Comparison of ENCODE assay signal across 18 cellular contexts in the genomic region with DNA sequence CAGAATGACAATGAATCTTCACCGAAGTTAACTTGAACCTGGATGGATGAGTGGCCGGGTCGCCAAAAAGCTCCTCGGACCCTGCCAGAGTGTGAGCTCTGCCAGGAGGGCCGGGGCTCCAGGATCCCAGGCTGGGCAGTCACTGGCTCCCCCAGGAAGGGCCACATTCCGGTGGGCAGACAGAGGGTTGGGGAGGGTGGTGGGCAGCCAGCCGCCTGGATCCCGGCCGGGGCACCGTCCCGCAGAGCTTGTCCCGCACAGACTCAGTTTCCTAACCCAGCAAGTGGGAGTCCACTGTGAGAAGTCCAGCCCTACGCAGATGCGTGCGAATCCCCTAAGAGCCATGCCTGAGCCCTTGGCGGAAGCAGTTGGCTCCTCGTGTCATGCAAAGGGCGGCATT. TPM values are rescaled to one million over a fixed set of nuclear protein-coding genes. Genes with fewer than 3 reads are reported as not detected.
DNase-seq lines count a peak whose midpoint lies in the region; ATAC-seq, FAIRE-seq and TF ChIP-seq lines count a peak whose summit lies in the region.
"Had no signal": no experiment of that assay in that cellular context is flagged by ENCODE, and none has a peak within 500 bp of the region (broad histone marks: within the 10 kb centered on the region; RNA-seq: fewer than 3 reads in every experiment).

No MANE protein-coding gene starts in this region.

- H2BK5ac ChIP-seq in IMR-90 (ENCODE audit: low read depth, low read length, poor library complexity, severe bottlenecking) (no peak overlapping the region), H1 (ENCODE audit: low read depth, low read length) (no peak overlapping the region), neuronal stem cell (ENCODE audit: low read length) (peak overlapping the region; percentile 94)

- H2BK120ac ChIP-seq in IMR-90 (ENCODE audit: low read depth, low read length) (no peak overlapping the region), H1 (replicated peaks; ENCODE audit: low read depth, low read length) (no peak overlapping the region), neuronal stem cell (ENCODE audit: low read depth, low read length) (no peak overlapping the region)

- no peak overlapping the region for H3K4me3 Mint-ChIP-seq in mesothelial cell of epicardium
- H3K4me3 Mint-ChIP-seq: CD14-positive monocyte; CD8-positive, alpha-beta T cell; HFFc6 had no signal

- peaks cover 3% of the 10 kb centered on the region; the same call in 1 of the 2 replicates for H3K9me1 ChIP-seq in IMR-90 (ENCODE audit: insufficient read depth, low read length)

- H3K23me2 ChIP-seq in H1 (ENCODE audit: low read depth, low read length): no peaks in the 10 kb centered on the region

- H4K91ac ChIP-seq in IMR-90 (ENCODE audit: insufficient read depth, low read depth, low read length) (no peak overlapping the region), H1 (replicated peaks; ENCODE audit: insufficient read length, low read length) (no peak overlapping the region), neuronal stem cell (ENCODE audit: low read depth, low read length, poor library complexity) (peak overlapping the region; percentile 30)

- no peak overlapping the region for H3K23ac ChIP-seq in IMR-90 (ENCODE audit: low read depth, low read length)
- H3K23ac ChIP-seq in H1 (ENCODE audit: insufficient read length): no peak overlapping the region
- peak overlapping the region; percentile 73 for H3K23ac ChIP-seq in neuronal stem cell (ENCODE audit: low read depth, low read length, poor library complexity)

- H3K36me3 ChIP-seq in IMR-90 (ENCODE audit: control insufficient read depth, insufficient read depth, low read length) (no peaks in the 10 kb centered on the region), H1 (ENCODE audit: control insufficient read depth in 2 of 4, insufficient read depth in 4 of 4, low read length in 3 of 4) (no peaks in the 10 kb centered on the region), neuronal stem cell (replicated peaks in 1 of 2; ENCODE audit: control insufficient read depth in 2 of 2, insufficient read depth in 2 of 2, low read length in 2 of 2) (no peaks in the 10 kb centered on the region), tibial artery (no peaks in the 10 kb centered on the region)

- no peak for ATAC-seq in IMR-90 (ENCODE audit: low read depth)
- ATAC-seq: CD8-positive, alpha-beta T cell had no signal

- H3K27me3 ChIP-seq in IMR-90 (ENCODE audit: control insufficient read depth, insufficient read depth, low read length): no peaks in the 10 kb centered on the region
- peaks cover 0 to 2% (median 0%) of the 10 kb centered on the region in 4 experiments; a peak in 3 of 7 replicates for H3K27me3 ChIP-seq in H1 (replicated peaks in 1 of 4; ENCODE audit: control insufficient read depth in 3 of 4, extremely low read depth in 1 of 4, insufficient read depth in 3 of 4, low read length in 3 of 4)
- no peaks in the 10 kb centered on the region for H3K27me3 ChIP-seq in neuronal stem cell (ENCODE audit: control insufficient read depth in 3 of 3, insufficient read depth in 3 of 3, low read depth in 1 of 3, low read length in 3 of 3)
- no peaks in the 10 kb centered on the region for H3K27me3 ChIP-seq in tibial artery

- peaks cover 43% of the 10 kb centered on the region for H3K4me1 Mint-ChIP-seq in mesothelial cell of epicardium

- no peak for TF ChIP-seq EP300 in H1 (IDR thresholded peaks at IDR 0.05; ENCODE audit: borderline replicate concordance in 1 of 2, low read depth in 2 of 2, low read length in 2 of 2)

- no peak for FAIRE-seq in H1 (lab: Jason Lieb, UNC)
- FAIRE-seq: A549, GM19239, HepG2, HTR-8/SVneo had no signal

- TF ChIP-seq CTCF in IMR-90 (conservative IDR thresholded peaks at IDR 0.05; ENCODE audit: low read depth, low read length): no peak
- no peak for TF ChIP-seq CTCF in H1 (IDR thresholded peaks at IDR 0.05; ENCODE audit: control extremely low read depth in 1 of 3, insufficient read depth in 1 of 3, low read depth in 1 of 3, low read length in 3 of 3)
- TF ChIP-seq CTCF in tibial artery (IDR thresholded peaks at IDR 0.05): no peak
- no peak for TF ChIP-seq CTCF in mesothelial cell of epicardium (IDR thresholded peaks at IDR 0.05; ENCODE audit: unreplicated experiment)

- no peak overlapping the region for H4K8ac ChIP-seq in IMR-90 (ENCODE audit: low read depth in 2 of 2, low read length in 2 of 2)
- no peak overlapping the region for H4K8ac ChIP-seq in H1 (ENCODE audit: extremely low read depth, insufficient read depth, low read length)
- H4K8ac ChIP-seq in neuronal stem cell (ENCODE audit: low read depth, low read length): peak overlapping the region; percentile 17

- DNase-seq in IMR-90 (no peak), H1 (ENCODE audit: low read depth in 1 of 2, low spot score in 2 of 2) (no peak), neuronal stem cell (ENCODE audit: low spot score) (no peak), tibial artery (no peak), mesothelial cell of epicardium (ENCODE audit: low spot score in 2 of 2, unreplicated experiment in 2 of 2) (no peak), NCI-H510A treated with DMSO at 0.1 percent for 48 hours (lab: John Stamatoyannopoulos, UW) (no peak), NCI-H748 (lab: John Stamatoyannopoulos, UW; ENCODE audit: unreplicated experiment) (no peak)
- DNase-seq: Caco-2, GF-D8, GOT3, HCEC 1CT, HFFc6 had no signal

- no peak for TF ChIP-seq POLR2A in IMR-90 (IDR thresholded peaks at IDR 0.05; ENCODE audit: low read depth, low read length)
- no peak for TF ChIP-seq POLR2A in H1 (IDR thresholded peaks at IDR 0.05; ENCODE audit: control extremely low read depth in 1 of 2, low read depth in 2 of 2, low read length in 2 of 2)

- no peaks in the 10 kb centered on the region for H3K27me3 Mint-ChIP-seq in mesothelial cell of epicardium (ENCODE audit: low read depth)

- no peak overlapping the region for H2BK20ac ChIP-seq in IMR-90 (ENCODE audit: low read depth, low read length)
- H2BK20ac ChIP-seq in H1 (ENCODE audit: low read length): no peak overlapping the region

- H3K4me3 ChIP-seq in IMR-90 (ENCODE audit: insufficient read depth, low read depth, low read length) (no peak overlapping the region), H1 (ENCODE audit: extremely low read depth in 1 of 4, insufficient read depth in 2 of 4, low read depth in 3 of 4, low read length in 4 of 4) (no peak overlapping the region), neuronal stem cell (ENCODE audit: low read length in 2 of 2) (no peak overlapping the region), tibial artery (no peak overlapping the region)
- H3K4me3 ChIP-seq: A549 had no signal

- POLR2A ChIA-PET in IMR-90 (lab: Charles Lee; ENCODE audit: unreplicated experiment) (no interaction called here), H1 (lab: Charles Lee; ENCODE audit: partially characterized antibody) (interaction anchor here (0.7 to 1.7 kb wide), 4 partner anchors 8 to 71 kb away, joined by 3 to 9 read pairs (median 4); no protein-coding TSS in a partner anchor)

- WGBS in IMR-90 (ENCODE audit: extremely low coverage in 2 of 2, insufficient read length in 1 of 2), 2 experiments: 88% methylated on average over 12 of the region's 18 CpGs; no CpG with 5 or more reads in 1 of the 2 experiments
- WGBS in H1 (ENCODE audit: extremely low coverage in 1 of 2, insufficient coverage in 1 of 2, insufficient read length in 1 of 2, insufficient replicate concordance in 2 of 2, low coverage in 1 of 2, low lambda C conversion rate in 2 of 2, missing lambda C conversion rate in 1 of 2), 2 experiments: 90% methylated on average over 14 of the region's 18 CpGs; no CpG with 5 or more reads in 1 of the 2 experiments
- no CpG with 5 or more reads among the region's 18 CpGs for WGBS in neuronal stem cell (ENCODE audit: extremely low coverage in 2 of 2, insufficient read length in 2 of 2, insufficient replicate concordance in 1 of 2), 2 donors

- H3K79me1 ChIP-seq in IMR-90 (ENCODE audit: low read depth in 1 of 2, low read length in 2 of 2) (no peaks in the 10 kb centered on the region), H1 (ENCODE audit: low read depth, low read length) (no peaks in the 10 kb centered on the region), neuronal stem cell (ENCODE audit: low read depth, low read length) (no peaks in the 10 kb centered on the region)

- H2AK5ac ChIP-seq in IMR-90 (ENCODE audit: low read depth, low read length) (0 out of 2 replicates have a peak overlapping the region, but pooled peaks have one; percentile 9), H1 (ENCODE audit: low read depth, low read length) (no peak overlapping the region), neuronal stem cell (ENCODE audit: low read depth, low read length) (peak overlapping the region; percentile 99)

- dilution Hi-C loops in IMR-90 (cut with HindIII; ENCODE audit: low sequenced_read_pairs, unreplicated experiment): no loop called here

- no peak for TF ChIP-seq RAD21 in IMR-90 (IDR thresholded peaks at IDR 0.05; ENCODE audit: low read length)
- TF ChIP-seq RAD21 in H1 (IDR thresholded peaks at IDR 0.05 in 1 of 2, conservative IDR thresholded peaks at IDR 0.05 in 1 of 2; ENCODE audit: low read depth in 2 of 2, low read length in 2 of 2): no peak

- H3K9me3 Mint-ChIP-seq in mesothelial cell of epicardium: peaks cover 13% of the 10 kb centered on the region
- H3K9me3 Mint-ChIP-seq: CD8-positive, alpha-beta T cell had no signal

- H2AK9ac ChIP-seq in IMR-90 (replicated peaks; ENCODE audit: low read depth, low read length, poor library complexity): no peak overlapping the region

- H3K18ac ChIP-seq in IMR-90 (ENCODE audit: low read depth, low read length): no peak overlapping the region
- no peak overlapping the region for H3K18ac ChIP-seq in H1 (ENCODE audit: extremely low read depth, low read length)
- peak overlapping the region; percentile 90 for H3K18ac ChIP-seq in neuronal stem cell (ENCODE audit: low read length)

- no TSS peak for BruUV-seq in IMR-90 (replicated peaks; lab: Mats Ljungman, UMichigan)

- 0 out of 2 replicates have a peak overlapping the region, but pooled peaks have one; percentile 27 for H2BK12ac ChIP-seq in H1 (ENCODE audit: low read depth, low read length)
- H2BK12ac ChIP-seq in neuronal stem cell (ENCODE audit: low read length): peak overlapping the region; percentile 97

- H3K14ac ChIP-seq in IMR-90 (replicated peaks; ENCODE audit: low read depth, low read length) (no peak overlapping the region), H1 (ENCODE audit: insufficient read length) (no peak overlapping the region), neuronal stem cell (ENCODE audit: low read length) (no peak overlapping the region)

- H3K36me3 Mint-ChIP-seq in mesothelial cell of epicardium: peaks cover 5% of the 10 kb centered on the region
- H3K36me3 Mint-ChIP-seq: CD8-positive, alpha-beta T cell had no signal

- H3K4me1 ChIP-seq in IMR-90 (ENCODE audit: control insufficient read depth, insufficient read depth, low read length): peaks cover 16% of the 10 kb centered on the region
- H3K4me1 ChIP-seq in H1 (replicated peaks in 1 of 4; ENCODE audit: control insufficient read depth in 3 of 4, insufficient read depth in 4 of 4, low read length in 3 of 4): peaks cover 0 to 17% (median 3%) of the 10 kb centered on the region in 4 experiments; a peak in 4 of 7 replicates
- peaks cover 11 to 19% of the 10 kb centered on the region in 2 donors for H3K4me1 ChIP-seq in neuronal stem cell (ENCODE audit: control insufficient read depth in 2 of 2, insufficient read depth in 1 of 2, low read depth in 1 of 2, low read length in 2 of 2)
- peaks cover under 1 to 59% (median 42%) of the 10 kb centered on the region in 4 donors for H3K4me1 ChIP-seq in tibial artery

- H4K5ac ChIP-seq in IMR-90 (ENCODE audit: low read depth, low read length) (no peak overlapping the region), H1 (ENCODE audit: insufficient read length, low read depth, low read length) (no peak overlapping the region)

- peaks cover 7% of the 10 kb centered on the region; the same call in 1 of the 2 replicates for H3K9me3 ChIP-seq in IMR-90 (ENCODE audit: control insufficient read depth, insufficient read depth, low read length)
- peaks cover 11 to 14% of the 10 kb centered on the region in 2 experiments for H3K9me3 ChIP-seq in H1 (ENCODE audit: insufficient read depth in 2 of 2, low read depth in 1 of 2, low read length in 1 of 2)
- H3K9me3 ChIP-seq in neuronal stem cell (replicated peaks in 1 of 2; ENCODE audit: control insufficient read depth in 2 of 2, insufficient read depth in 1 of 2, low read depth in 1 of 2, low read length in 2 of 2): peaks cover 4 to 12% of the 10 kb centered on the region in 2 donors
- H3K9me3 ChIP-seq in tibial artery: no peaks in the 10 kb centered on the region

- intact Hi-C loops in IMR-90 (cut with micrococcal nuclease): no loop called here
- intact Hi-C loops in tibial artery (cut with DNase I; ENCODE audit: low total_unique reads): no loop called here

- CTCF ChIA-PET in IMR-90 (lab: Yijun Ruan, JAX) (interaction anchor here (0.6 kb wide), 1 partner anchor 78 kb away, joined by 3 read pairs; no protein-coding TSS in a partner anchor), H1 (lab: Charles Lee; ENCODE audit: partially characterized antibody) (interaction anchor here (0.7 to 2.8 kb wide), 11 partner anchors 8 to 281 kb away, joined by 3 to 9 read pairs (median 4); no protein-coding TSS in a partner anchor)

- H3K4ac ChIP-seq in IMR-90 (ENCODE audit: low read depth, low read length) (no peak overlapping the region; the same call in 1 of the 2 replicates), H1 (replicated peaks; ENCODE audit: insufficient read length, low read depth, low read length) (peak overlapping the region; percentile 72), neuronal stem cell (ENCODE audit: low read length) (peak overlapping the region; percentile 53)

- H3K4me2 ChIP-seq in IMR-90 (ENCODE audit: low read depth, low read length) (no peak overlapping the region), H1 (ENCODE audit: insufficient read depth in 1 of 2, low read depth in 2 of 2, low read length in 2 of 2) (no peak overlapping the region), neuronal stem cell (ENCODE audit: insufficient read depth, low read length, poor library complexity, severe bottlenecking) (no peak overlapping the region)
- H3K4me2 ChIP-seq: A549 had no signal

- no peak overlapping the region for H3K27ac ChIP-seq in IMR-90 (ENCODE audit: insufficient read depth, low read length)
- no peak overlapping the region for H3K27ac ChIP-seq in H1 (ENCODE audit: low read depth, low read length)
- no peak overlapping the region for H3K27ac ChIP-seq in neuronal stem cell (replicated peaks; ENCODE audit: low read length)
- H3K27ac ChIP-seq in tibial artery: peak overlapping the region; percentile 65 to 73

- H3K79me2 ChIP-seq in H1 (ENCODE audit: control insufficient read depth in 1 of 2, insufficient read depth in 2 of 2, low read length in 2 of 2): no peaks in the 10 kb centered on the region

- H2AFZ ChIP-seq in IMR-90 (replicated peaks; ENCODE audit: low read length, poor library complexity) (no peak overlapping the region), H1 (ENCODE audit: low read length) (no peak overlapping the region), neuronal stem cell (ENCODE audit: low read length) (no peak overlapping the region)

- no peak overlapping the region for H3K27ac Mint-ChIP-seq in mesothelial cell of epicardium
- H3K27ac Mint-ChIP-seq: CD8-positive, alpha-beta T cell; HFFc6 had no signal

- no peak overlapping the region for H2BK15ac ChIP-seq in IMR-90 (ENCODE audit: low read depth, low read length)
- 0 out of 2 replicates have a peak overlapping the region, but pooled peaks have one; percentile 81 for H2BK15ac ChIP-seq in H1 (ENCODE audit: low read length)
- H2BK15ac ChIP-seq in neuronal stem cell (ENCODE audit: low read length): peak overlapping the region; percentile 99

- no peaks in the 10 kb centered on the region for H4K20me1 ChIP-seq in IMR-90 (ENCODE audit: insufficient read depth, low read length)
- H4K20me1 ChIP-seq in H1 (replicated peaks in 1 of 2; ENCODE audit: control insufficient read depth in 1 of 2, insufficient read depth in 2 of 2, low read length in 2 of 2): no peaks in the 10 kb centered on the region

- H3K9ac ChIP-seq in IMR-90 (ENCODE audit: low read depth, low read length) (no peak overlapping the region), H1 (replicated peaks in 1 of 4; ENCODE audit: extremely low read depth in 1 of 4, low read depth in 3 of 4, low read length in 3 of 4) (no peak overlapping the region), neuronal stem cell (ENCODE audit: low read depth, low read length, poor library complexity) (no peak overlapping the region)

- in situ Hi-C loops in IMR-90 (cut with MboI; ENCODE audit: low sequenced_read_pairs): no loop called here

- H3K56ac ChIP-seq in IMR-90 (ENCODE audit: extremely low read depth, insufficient read depth, low read length) (no peak overlapping the region), H1 (replicated peaks; ENCODE audit: insufficient read length, low read depth, low read length) (no peak overlapping the region)

RNA-seq across cellular contexts. Expression of a gene that starts 10.3 kb away (rescaled TPM):
- total RNA-seq in IMR-90 (2012; rRNA removed) (1.8 and 2.5 TPM in 2 replicates), mesothelial cell of epicardium (104 to 107 TPM (median 104 TPM) in 3 replicates)
- polyA plus RNA-seq in IMR-90 (2012; rRNA removed) (6.0 and 6.9 TPM in 2 replicates), H1 (2011; rRNA removed) (6.9 and 19.9 TPM in 2 replicates)
- polyA plus RNA-seq in IMR-90 (2012; cell fraction: cytosol; rRNA removed): 4.0 and 8.0 TPM in 2 replicates
- polyA plus RNA-seq in IMR-90 (2012; cell fraction: nucleus; rRNA removed; ENCODE audit: low replicate concordance): 19.2 and 42.7 TPM in 2 replicates
- 55.6 and 60.9 TPM in 2 replicates for total RNA-seq in H1 (2021; fragmentation: NEBNext Ultra II Directional; extraction: Animal tissue kit (Norgen Biotek cat#: 25700))
- 7.3 TPM for polyA plus RNA-seq in H1 (2011; cell fraction: cytosol; rRNA removed)
- 41.0 TPM for polyA plus RNA-seq in H1 (2011; cell fraction: nucleus; rRNA removed)
- 17.4 to 31.4 TPM (median 28.7 TPM) in 4 replicates for polyA plus RNA-seq in H1 (2012, experiment 1 of 2)
- polyA plus RNA-seq in H1 (2012, experiment 2 of 2): 20.1 TPM
- polyA plus RNA-seq in H1 (2013, experiment 1 of 2): 33.5 TPM
- polyA plus RNA-seq in H1 (2013, experiment 2 of 2): 26.3 TPM
- 12.2 and 13.8 TPM in 2 replicates for polyA minus RNA-seq in H1 (2011; rRNA and poly(A)+ RNA removed)
- polyA minus RNA-seq in H1 (2011; cell fraction: cytosol; rRNA and poly(A)+ RNA removed): 58.8 TPM
- polyA minus RNA-seq in H1 (2011; cell fraction: nucleus; rRNA and poly(A)+ RNA removed): 41.9 TPM
- polyA plus RNA-seq in neuronal stem cell (2013, experiment 1 of 2): 32.9 TPM
- 33.2 TPM for polyA plus RNA-seq in neuronal stem cell (2013, experiment 2 of 2)

Comparison
In these comparisons a context has a peak if more than half of its experiments do, and no peak if none do; other contexts are left out.
1. H3K27ac ChIP-seq: peak in tibial artery (2 of 2); none in IMR-90 (single experiment), H1 (single experiment) and neuronal stem cell (single experiment).
2. RNA of a gene that starts 10.3 kb away (total RNA-seq): 104 to 107 TPM in mesothelial cell of epicardium and 55.6 to 60.9 TPM in H1; 1.8 to 2.5 TPM in IMR-90; every median in the first group is over 10 times any median in the second.